In genomic region chr19:47511681-47512080, GRCh38 we compare ENCODE assay signal across 9 cellular contexts. TPM values are rescaled to one million over a fixed set of nuclear protein-coding genes. Genes with fewer than 3 reads are reported as not detected.
DNase-seq lines count a peak whose midpoint lies in the region; ATAC-seq, FAIRE-seq and TF ChIP-seq lines count a peak whose summit lies in the region.
"Had no signal": no experiment of that assay in that cellular context is flagged by ENCODE, and none has a peak within 500 bp of the region (broad histone marks: within the 10 kb centered on the region; RNA-seq: fewer than 3 reads in every experiment).

No MANE protein-coding gene starts in this region.

- H3F3A ChIP-seq in neural progenitor cell (ENCODE audit: low read depth): peaks cover 15% of the 10 kb centered on the region

- H3K27me3 Mint-ChIP-seq in endothelial cell (ENCODE audit: unreplicated experiment) (peaks cover 13% of the 10 kb centered on the region), neural progenitor cell (ENCODE audit: insufficient read depth, low read depth) (peaks cover 4% of the 10 kb centered on the region)

- no peaks in the 10 kb centered on the region for H3K9me3 ChIP-seq in BLaER1 treated with 17β-estradiol and CSF1 and Interleukin-3, amounts not matched to agents 10 nM and 100 nM (replicated peaks in 1 of 11)
- no peaks in the 10 kb centered on the region for H3K9me3 ChIP-seq in neural progenitor cell (ENCODE audit: low read depth)

- no peak overlapping the region for H3K27ac ChIP-seq in BLaER1 treated with 17β-estradiol and CSF1 and Interleukin-3, amounts not matched to agents 10 nM and 100 nM
- H3K27ac ChIP-seq in neural progenitor cell: no peak overlapping the region

- FAIRE-seq in HTR-8/SVneo (lab: Jason Lieb, UNC): no peak

- H3K27ac Mint-ChIP-seq in endothelial cell (ENCODE audit: unreplicated experiment): no peak overlapping the region
- no peak overlapping the region for H3K27ac Mint-ChIP-seq in neural progenitor cell

- H3K36me3 ChIP-seq in BLaER1 treated with 17β-estradiol and CSF1 and Interleukin-3, amounts not matched to agents 10 nM and 100 nM: peaks cover 0 to 38% (median 11%) of the 10 kb centered on the region in 11 experiments; a peak in 14 of 22 replicates
- no peaks in the 10 kb centered on the region for H3K36me3 ChIP-seq in neural progenitor cell

- H3K9ac ChIP-seq in BLaER1 treated with 17β-estradiol and CSF1 and Interleukin-3, amounts not matched to agents 10 nM and 100 nM: peak overlapping the region in 8 of 11 experiments; percentile 11 to 99 (median 94); a peak in 10 of 22 replicates
- no peak overlapping the region for H3K9ac ChIP-seq in neural progenitor cell

- H3K4me3 Mint-ChIP-seq in endothelial cell (ENCODE audit: unreplicated experiment) (peak overlapping the region; percentile 99), neural progenitor cell (peak overlapping the region; percentile 62)

- peaks cover 0 to 9% (median 5%) of the 10 kb centered on the region in 11 experiments; a peak in 17 of 22 replicates for H3K27me3 ChIP-seq in BLaER1 treated with 17β-estradiol and CSF1 and Interleukin-3, amounts not matched to agents 10 nM and 100 nM
- H3K27me3 ChIP-seq in neural progenitor cell: no peaks in the 10 kb centered on the region

- no peak for TF ChIP-seq CTCF in endothelial cell (IDR thresholded peaks at IDR 0.05; ENCODE audit: unreplicated experiment)
- no peak for TF ChIP-seq CTCF in neural progenitor cell (IDR thresholded peaks at IDR 0.05)

- ATAC-seq in HG03520 (IDR thresholded peaks at IDR 0.05; ENCODE audit: unreplicated experiment): no peak
- no peak for ATAC-seq in GM21786 (IDR thresholded peaks at IDR 0.05; ENCODE audit: unreplicated experiment)

- peaks cover 34% of the 10 kb centered on the region for H3K4me1 Mint-ChIP-seq in endothelial cell (ENCODE audit: unreplicated experiment)
- H3K4me1 Mint-ChIP-seq in neural progenitor cell: peaks cover 36% of the 10 kb centered on the region

- DNase-seq in NCI-H2171 treated with DMSO at 0.1 percent for 48 hours (lab: John Stamatoyannopoulos, UW) (peak; percentile 91), endothelial cell (ENCODE audit: low spot score) (no peak), neural progenitor cell (ENCODE audit: low spot score) (no peak), HTR-8/SVneo (ENCODE audit: insufficient read length, low spot score) (no peak)
- no peak for DNase-seq in activated CD4-positive, CD25-positive, alpha-beta regulatory T cell (lab: John Stamatoyannopoulos, UW)
- DNase-seq: NCI-H1417 had no signal

- H3K36me3 Mint-ChIP-seq in endothelial cell (ENCODE audit: low read depth, unreplicated experiment) (peaks cover 10% of the 10 kb centered on the region), neural progenitor cell (no peaks in the 10 kb centered on the region)

- H3K4me1 ChIP-seq in BLaER1 treated with 17β-estradiol and CSF1 and Interleukin-3, amounts not matched to agents 10 nM and 100 nM: peaks cover 55 to 85% (median 76%) of the 10 kb centered on the region in 10 experiments
- H3K4me1 ChIP-seq in neural progenitor cell: peaks cover 14% of the 10 kb centered on the region

- H3K4me3 ChIP-seq in BLaER1 treated with 17β-estradiol and CSF1 and Interleukin-3, amounts not matched to agents 10 nM and 100 nM: peak overlapping the region in 1 of 10 experiments; percentile 89; a peak in 1 of 20 replicates
- H3K4me3 ChIP-seq in neural progenitor cell: no peak overlapping the region

- peaks cover 69 to 80% (median 78%) of the 10 kb centered on the region in 11 experiments for H4K20me1 ChIP-seq in BLaER1 treated with 17β-estradiol and CSF1 and Interleukin-3, amounts not matched to agents 10 nM and 100 nM
- H4K20me1 ChIP-seq in neural progenitor cell (ENCODE audit: low read depth): peaks cover 49% of the 10 kb centered on the region

- H2AFZ ChIP-seq in neural progenitor cell (replicated peaks): no peak overlapping the region

- H3K4me2 ChIP-seq in BLaER1 treated with 17β-estradiol and CSF1 and Interleukin-3, amounts not matched to agents 10 nM and 100 nM: peak overlapping the region in 5 of 11 experiments; percentile 89 to 99 (median 95); a peak in 9 of 22 replicates
- no peak overlapping the region for H3K4me2 ChIP-seq in neural progenitor cell

- H3K79me2 ChIP-seq in neural progenitor cell (ENCODE audit: low read depth): peaks cover 75% of the 10 kb centered on the region

- H3K9me3 Mint-ChIP-seq in endothelial cell (ENCODE audit: unreplicated experiment): no peaks in the 10 kb centered on the region
- H3K9me3 Mint-ChIP-seq in neural progenitor cell: no peaks in the 10 kb centered on the region

RNA-seq across cellular contexts. Expression of gene NAPA, which starts 3.2 kb away (rescaled TPM):
- total RNA-seq in endothelial cell (ENCODE audit: unreplicated experiment): 77.8 TPM
- total RNA-seq in neural progenitor cell (ENCODE audit: low replicate concordance): 30.2 and 44.9 TPM in 2 replicates

RNA-seq across cellular contexts. Expression of gene KPTN, which starts 27.7 kb away (rescaled TPM):
- total RNA-seq in endothelial cell (ENCODE audit: unreplicated experiment) (12.0 TPM), neural progenitor cell (ENCODE audit: low replicate concordance) (17.8 and 18.1 TPM in 2 replicates)

RNA-seq across cellular contexts. Expression of gene SLC8A2, which starts 40.0 kb away (rescaled TPM):
- 0.80 TPM for total RNA-seq in endothelial cell (ENCODE audit: unreplicated experiment)
- total RNA-seq in neural progenitor cell (ENCODE audit: low replicate concordance): 14.5 and 17.6 TPM in 2 replicates
